In the genomic region with DNA sequence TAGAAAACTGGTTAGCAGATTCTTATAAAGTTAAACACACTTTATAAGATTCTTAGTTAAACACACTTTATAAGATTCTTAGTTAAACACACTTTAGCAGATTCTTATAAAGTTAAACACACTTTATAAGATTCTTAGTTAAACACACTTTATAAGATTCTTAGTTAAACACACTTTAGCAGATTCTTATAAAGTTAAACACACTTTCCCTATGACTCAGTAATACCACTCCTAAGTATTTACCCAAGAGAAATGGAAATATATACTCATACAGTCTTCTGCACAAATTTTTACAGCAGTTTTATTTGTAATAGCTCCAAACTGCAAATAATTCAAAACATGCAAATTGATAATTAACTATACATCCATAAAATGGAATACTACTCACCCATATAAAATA, we compare ENCODE assay signal across 1 cellular context. TPM values are rescaled to one million over a fixed set of nuclear protein-coding genes. Genes with fewer than 3 reads are reported as not detected.
"Had no signal": no experiment of that assay in that cellular context is flagged by ENCODE, and none has a peak within 500 bp of the region (broad histone marks: within the 10 kb centered on the region; RNA-seq: fewer than 3 reads in every experiment).

No MANE protein-coding gene starts in this region.

RNA-seq across cellular contexts. Expression of a gene that starts 7.4 kb away (rescaled TPM):
- total RNA-seq: PC-3 had no signal

RNA-seq across cellular contexts. Expression of a gene that starts 7.7 kb away (rescaled TPM):
- total RNA-seq: PC-3 had no signal
